15 cellular contexts compared by ENCODE assay signal in genomic region chr5:7794301-7794700, GRCh38. TPM values are rescaled to one million over a fixed set of nuclear protein-coding genes. Genes with fewer than 3 reads are reported as not detected.
A peak's percentile ranks its signal among the peaks of the same experiment; 100 is the strongest.
DNase-seq lines count a peak whose midpoint lies in the region; ATAC-seq, FAIRE-seq and TF ChIP-seq lines count a peak whose summit lies in the region.
"Had no signal": no experiment of that assay in that cellular context is flagged by ENCODE, and none has a peak within 500 bp of the region (broad histone marks: within the 10 kb centered on the region; RNA-seq: fewer than 3 reads in every experiment).

No MANE protein-coding gene starts in this region.

- FAIRE-seq in frontal cortex (lab: Jason Lieb, UNC): no peak
- FAIRE-seq: small intestine had no signal

- no peaks in the 10 kb centered on the region for H3K9me3 Mint-ChIP-seq in WTC11
- H3K9me3 Mint-ChIP-seq: stimulated activated effector memory CD8-positive, alpha-beta T cell treated with anti-CD3 and anti-CD28 coated beads, Interleukin-12 subunit alpha, Interleukin-12 subunit beta, amount 100 ng/mL, for 72 hours had no signal

- peaks cover 34% of the 10 kb centered on the region for H3K36me3 Mint-ChIP-seq in WTC11
- H3K36me3 Mint-ChIP-seq: stimulated activated effector memory CD8-positive, alpha-beta T cell treated with anti-CD3 and anti-CD28 coated beads, Interleukin-12 subunit alpha, Interleukin-12 subunit beta, amount 100 ng/mL, for 72 hours had no signal

- no peaks in the 10 kb centered on the region for H3K27me3 ChIP-seq in GM06990 (replicated peaks; ENCODE audit: control insufficient read depth, insufficient read depth, low read length)
- H3K27me3 ChIP-seq: breast epithelium had no signal

- H3K4me3 ChIP-seq in GM06990 (replicated peaks; ENCODE audit: low read depth, low read length): no peak overlapping the region
- H3K4me3 ChIP-seq: breast epithelium had no signal

- TF ChIP-seq CTCF in GM06990 (IDR thresholded peaks at IDR 0.05; ENCODE audit: insufficient read depth, low read length, poor library complexity, severe bottlenecking) (no peak), WTC11 (IDR thresholded peaks at IDR 0.05) (no peak)

- H3K27me3 Mint-ChIP-seq in WTC11 (ENCODE audit: low read depth): no peaks in the 10 kb centered on the region

- peak overlapping the region; percentile 63; the same call in 1 of the 2 replicates for H3K27ac Mint-ChIP-seq in WTC11
- H3K27ac Mint-ChIP-seq: stimulated activated effector memory CD8-positive, alpha-beta T cell treated with anti-CD3 and anti-CD28 coated beads, Interleukin-12 subunit alpha, Interleukin-12 subunit beta, amount 100 ng/mL, for 72 hours had no signal

- H3K4me1 Mint-ChIP-seq in WTC11: peaks cover 31% of the 10 kb centered on the region
- H3K4me1 Mint-ChIP-seq: stimulated activated effector memory CD8-positive, alpha-beta T cell treated with anti-CD3 and anti-CD28 coated beads, Interleukin-12 subunit alpha, Interleukin-12 subunit beta, amount 100 ng/mL, for 72 hours had no signal

- POLR2A ChIA-PET in WTC11 (lab: Charles Lee): no interaction called here

- DNase-seq in GM06990 (ENCODE audit: extremely low read depth, insufficient read length): peak; percentile 65
- no peak for DNase-seq in WTC11 (ENCODE audit: low spot score)
- DNase-seq in frontal cortex (ENCODE audit: low spot score in 2 of 2): no peak
- no peak for DNase-seq in activated CD4-positive, alpha-beta T cell treated with anti-CD3 and anti-CD28 coated beads for 4 hours
- DNase-seq in stimulated activated CD4-positive, alpha-beta T cell treated with anti-CD3 and anti-CD28 coated beads, Interleukin-2, amount 100 ng/mL, for 48 hours: no peak
- DNase-seq in stimulated activated naive CD4-positive, alpha-beta T cell treated with Interleukin-2 at 50 U/mL for 16 hours (lab: John Stamatoyannopoulos, UW): no peak
- DNase-seq: GF-D8, mesenchymal stem cell, small intestine had no signal

- CTCF ChIA-PET in WTC11 (lab: Charles Lee): interaction anchor here (1.2 kb wide), 1 partner anchor 39 kb away, joined by 4 read pairs; no protein-coding TSS in a partner anchor

- no peaks in the 10 kb centered on the region for H3K36me3 ChIP-seq in GM06990 (ENCODE audit: control insufficient read depth, insufficient read depth, low read length)
- H3K36me3 ChIP-seq: breast epithelium had no signal

- peak; percentile 58 for ATAC-seq in GM19452 (IDR thresholded peaks at IDR 0.05; ENCODE audit: unreplicated experiment)
- peak; percentile 91 for ATAC-seq in HG02885 (IDR thresholded peaks at IDR 0.05; ENCODE audit: poor library complexity, unreplicated experiment)
- no peak for ATAC-seq in WTC11
- ATAC-seq: stimulated activated effector memory CD8-positive, alpha-beta T cell treated with anti-CD3 and anti-CD28 coated beads, Interleukin-12 subunit alpha, Interleukin-12 subunit beta, amount 100 ng/mL, for 72 hours had no signal

- no peak overlapping the region for H3K4me3 Mint-ChIP-seq in WTC11
- H3K4me3 Mint-ChIP-seq: stimulated activated effector memory CD8-positive, alpha-beta T cell treated with anti-CD3 and anti-CD28 coated beads, Interleukin-12 subunit alpha, Interleukin-12 subunit beta, amount 100 ng/mL, for 72 hours had no signal

TF ChIP-seq in WTC11, 78 proteins besides CTCF, POLR2A, EP300 and RAD21:
- TF ChIP-seq ZNF416 (CRISPR knock-in tag; IDR thresholded peaks at IDR 0.05) (no peak), FOXK1 (CRISPR knock-in tag; IDR thresholded peaks at IDR 0.05) (no peak), NR2C2 (CRISPR knock-in tag; IDR thresholded peaks at IDR 0.05) (no peak), SOX15 (CRISPR knock-in tag; IDR thresholded peaks at IDR 0.05) (no peak), ZNF317 (CRISPR knock-in tag; IDR thresholded peaks at IDR 0.05; ENCODE audit: borderline replicate concordance, low read depth) (no peak), CREM (CRISPR knock-in tag; IDR thresholded peaks at IDR 0.05) (no peak), PRRX2 (CRISPR knock-in tag; IDR thresholded peaks at IDR 0.05) (no peak), ETV6 (CRISPR knock-in tag; IDR thresholded peaks at IDR 0.05) (no peak), ZNF232 (CRISPR knock-in tag; IDR thresholded peaks at IDR 0.05) (no peak), ZNF671 (CRISPR knock-in tag; IDR thresholded peaks at IDR 0.05) (no peak), NR1H2 (CRISPR knock-in tag; IDR thresholded peaks at IDR 0.05) (no peak), MAX (CRISPR knock-in tag; IDR thresholded peaks at IDR 0.05) (no peak), ERG (CRISPR knock-in tag; IDR thresholded peaks at IDR 0.05) (no peak), ZNF281 (CRISPR knock-in tag; IDR thresholded peaks at IDR 0.05) (no peak), ZBTB43 (CRISPR knock-in tag; IDR thresholded peaks at IDR 0.05) (no peak), EMX1 (CRISPR knock-in tag; IDR thresholded peaks at IDR 0.05) (no peak)

RNA-seq across cellular contexts. Expression of gene CFAP90, which starts 56.6 kb away (rescaled TPM):
- total RNA-seq in WTC11 (2021) (0.21 to 0.64 TPM (median 0.33 TPM) in 3 replicates), frontal cortex (4.5 TPM)
- total RNA-seq: activated CD8-positive, alpha-beta memory T cell treated with anti-CD3 and anti-CD28 coated beads for 36 hours; fibroblast of villous mesenchyme had no signal
